In the genomic region with DNA sequence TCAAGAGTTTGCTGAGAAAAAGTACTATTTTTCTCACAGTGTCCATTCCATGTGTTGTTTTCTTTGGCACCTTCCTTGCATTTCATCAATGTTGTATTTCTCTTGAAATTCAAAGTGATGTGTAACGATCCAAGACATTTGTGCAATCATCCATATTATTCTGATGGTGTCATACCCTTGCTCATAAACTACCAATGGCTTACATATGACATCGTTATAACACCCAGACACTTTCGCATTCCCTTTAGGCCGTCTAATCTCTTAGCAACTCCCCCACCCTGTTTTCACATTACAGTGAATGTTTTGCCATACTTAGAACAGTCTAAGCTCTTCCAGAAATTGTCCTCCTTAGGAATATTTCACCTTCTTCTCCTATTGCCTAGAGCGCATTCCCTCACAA, we compare ENCODE assay signal across 18 cellular contexts.
A peak's percentile ranks its signal among the peaks of the same experiment; 100 is the strongest.
DNase-seq lines count a peak whose midpoint lies in the region; ATAC-seq and TF ChIP-seq lines count a peak whose summit lies in the region.
"Had no signal": no experiment of that assay in that cellular context is flagged by ENCODE, and none has a peak within 500 bp of the region (broad histone marks: within the 10 kb centered on the region; RNA-seq: fewer than 3 reads in every experiment).

No MANE protein-coding gene starts in this region.

- CTCF ChIA-PET in SK-N-SH (lab: Yijun Ruan, JAX): interaction anchor here (0.7 to 1.0 kb wide), 2 partner anchors 21 to 134 kb away, joined by 3 read pairs; no protein-coding TSS in a partner anchor

- no peaks in the 10 kb centered on the region for H3K4me1 ChIP-seq in SK-N-SH (ENCODE audit: control insufficient read depth in 1 of 2, insufficient read depth in 2 of 2, low read depth in 1 of 2, low read length in 1 of 2)
- H3K4me1 ChIP-seq: left lung had no signal

- no peaks in the 10 kb centered on the region for H3K27me3 ChIP-seq in SK-N-SH (ENCODE audit: insufficient read depth)
- H3K27me3 ChIP-seq: left lung, ovary had no signal

- no peak overlapping the region for H3K4me2 ChIP-seq in SK-N-SH
- H3K4me2 ChIP-seq: PC-9 had no signal

- ATAC-seq in GM19452 (IDR thresholded peaks at IDR 0.05; ENCODE audit: unreplicated experiment): no peak
- ATAC-seq: activated CD4-positive, alpha-beta T cell treated with anti-CD3 and anti-CD28 coated beads for 36 hours; effector memory CD8-positive, alpha-beta T cell; left lung had no signal

- no peaks in the 10 kb centered on the region for H3K79me2 ChIP-seq in SK-N-SH (ENCODE audit: insufficient read depth)

- no peaks in the 10 kb centered on the region for H3K36me3 ChIP-seq in SK-N-SH (replicated peaks in 1 of 2; ENCODE audit: control insufficient read depth in 1 of 2, insufficient read depth in 2 of 2, low read length in 1 of 2)
- H3K36me3 ChIP-seq: left lung, ovary had no signal

- no peak overlapping the region for H3K27ac ChIP-seq in SK-N-SH (ENCODE audit: low read depth in 2 of 2, low read length in 1 of 2)
- H3K27ac ChIP-seq: left lung, ovary, PC-9 had no signal

- no peaks in the 10 kb centered on the region for H3F3A ChIP-seq in SK-N-SH (replicated peaks; ENCODE audit: insufficient read depth)

- no peak for TF ChIP-seq RAD21 in SK-N-SH (IDR thresholded peaks at IDR 0.05; ENCODE audit: low read length)

- no peaks in the 10 kb centered on the region for H3K9me2 ChIP-seq in SK-N-SH

- H2AFZ ChIP-seq in SK-N-SH (ENCODE audit: low read depth): no peak overlapping the region
- H2AFZ ChIP-seq: PC-9 had no signal

- POLR2A ChIA-PET in SK-N-SH (lab: Yijun Ruan, JAX): no interaction called here

- DNase-seq in AG09309 (ENCODE audit: low read depth) (peak; percentile 5), NCI-H226 (peak; percentile 92), epithelial cell of esophagus (ENCODE audit: low read depth) (peak; percentile 80), left kidney (ENCODE audit: low read depth, low spot score) (peak; percentile 27), SK-N-SH (no peak), NCI-H345 (lab: John Stamatoyannopoulos, UW) (no peak)
- no peak for DNase-seq in stimulated activated CD4-positive, alpha-beta T cell treated with anti-CD3 and anti-CD28 coated beads, Interleukin-1b, Interleukin-23, amount 100 ng/mL, for 48 hours
- DNase-seq: activated CD4-positive, alpha-beta T cell treated with anti-CD3 and anti-CD28 coated beads for 36 hours; cerebellar nuclear complex; effector memory CD8-positive, alpha-beta T cell; Karpas-422; left lung; NCI-H1105 treated with DMSO at 0.1 percent for 48 hours; NCI-H774; ovary; PC-9; stimulated activated CD4-positive, alpha-beta T cell treated with anti-CD3 and anti-CD28 coated beads, Interleukin-2, amount 100 ng/mL, for 48 hours had no signal

- H3K4me3 ChIP-seq in AG09309 (ENCODE audit: control insufficient read depth, low read depth, low read length) (no peak overlapping the region), epithelial cell of esophagus (ENCODE audit: low read length) (no peak overlapping the region), SK-N-SH (ENCODE audit: low read depth in 2 of 2, low read length in 1 of 2) (no peak overlapping the region)
- H3K4me3 ChIP-seq: left lung, ovary, PC-9 had no signal

- TF ChIP-seq CTCF in AG09309 (IDR thresholded peaks at IDR 0.05; ENCODE audit: control insufficient read depth, insufficient read depth, low read depth, low read length, missing control alignments): no peak
- TF ChIP-seq CTCF in epithelial cell of esophagus (IDR thresholded peaks at IDR 0.05; ENCODE audit: insufficient read depth, low read depth, low read length, missing control alignments): no peak
- no peak for TF ChIP-seq CTCF in SK-N-SH (IDR thresholded peaks at IDR 0.05)

- 9% methylated on average over 5 of the region's 5 CpGs for WGBS in SK-N-SH (ENCODE audit: low lambda C conversion rate)

- no peak for TF ChIP-seq EP300 in SK-N-SH (IDR thresholded peaks at IDR 0.05; ENCODE audit: borderline replicate concordance in 1 of 2, low read depth in 1 of 2, low read length in 1 of 2)

- no peaks in the 10 kb centered on the region; the same call in 1 of the 2 replicates for H3K9me3 ChIP-seq in SK-N-SH
- H3K9me3 ChIP-seq: ovary had no signal

- H3K9ac ChIP-seq in SK-N-SH: no peak overlapping the region

- H4K20me1 ChIP-seq in SK-N-SH (ENCODE audit: insufficient read depth): no peaks in the 10 kb centered on the region

TF ChIP-seq in SK-N-SH, 30 proteins besides CTCF, POLR2A, EP300 and RAD21:
- no peak for TF ChIP-seq TEAD4 (IDR thresholded peaks at IDR 0.05; ENCODE audit: borderline replicate concordance, insufficient read depth)
- TF ChIP-seq EZH2phosphoT487 (IDR thresholded peaks at IDR 0.05; ENCODE audit: borderline replicate concordance, low read depth): no peak
- TF ChIP-seq SMC3 (IDR thresholded peaks at IDR 0.05; ENCODE audit: low read depth, low read length): no peak
- TF ChIP-seq, protein P1, sequence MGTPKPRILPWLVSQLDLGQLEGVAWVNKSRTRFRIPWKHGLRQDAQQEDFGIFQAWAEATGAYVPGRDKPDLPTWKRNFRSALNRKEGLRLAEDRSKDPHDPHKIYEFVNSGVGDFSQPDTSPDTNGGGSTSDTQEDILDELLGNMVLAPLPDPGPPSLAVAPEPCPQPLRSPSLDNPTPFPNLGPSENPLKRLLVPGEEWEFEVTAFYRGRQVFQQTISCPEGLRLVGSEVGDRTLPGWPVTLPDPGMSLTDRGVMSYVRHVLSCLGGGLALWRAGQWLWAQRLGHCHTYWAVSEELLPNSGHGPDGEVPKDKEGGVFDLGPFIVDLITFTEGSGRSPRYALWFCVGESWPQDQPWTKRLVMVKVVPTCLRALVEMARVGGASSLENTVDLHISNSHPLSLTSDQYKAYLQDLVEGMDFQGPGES (IDR thresholded peaks at IDR 0.05; ENCODE audit: low read depth, low read length): no peak
- no peak for TF ChIP-seq MEF2A (IDR thresholded peaks at IDR 0.05; ENCODE audit: borderline replicate concordance, low read depth)
- no peak for TF ChIP-seq FOXJ3 (CRISPR knock-in tag; IDR thresholded peaks at IDR 0.05)
- TF ChIP-seq NRF1 (IDR thresholded peaks at IDR 0.05; ENCODE audit: low read depth, low read length): no peak
- no peak for TF ChIP-seq TCF12 (IDR thresholded peaks at IDR 0.05)
- TF ChIP-seq TAF1 (IDR thresholded peaks at IDR 0.05; ENCODE audit: borderline replicate concordance, low read depth, low read length): no peak
- no peak for TF ChIP-seq POLR2AphosphoS5 (IDR thresholded peaks at IDR 0.05; ENCODE audit: low read depth, low read length)
- TF ChIP-seq, protein P2, sequence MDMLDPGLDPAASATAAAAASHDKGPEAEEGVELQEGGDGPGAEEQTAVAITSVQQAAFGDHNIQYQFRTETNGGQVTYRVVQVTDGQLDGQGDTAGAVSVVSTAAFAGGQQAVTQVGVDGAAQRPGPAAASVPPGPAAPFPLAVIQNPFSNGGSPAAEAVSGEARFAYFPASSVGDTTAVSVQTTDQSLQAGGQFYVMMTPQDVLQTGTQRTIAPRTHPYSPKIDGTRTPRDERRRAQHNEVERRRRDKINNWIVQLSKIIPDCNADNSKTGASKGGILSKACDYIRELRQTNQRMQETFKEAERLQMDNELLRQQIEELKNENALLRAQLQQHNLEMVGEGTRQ (IDR thresholded peaks at IDR 0.05; ENCODE audit: borderline replicate concordance, low read depth, low read length): no peak
- no peak for TF ChIP-seq CHD2 (IDR thresholded peaks at IDR 0.05; ENCODE audit: low read length, partially characterized antibody)
- no peak for TF ChIP-seq YY1 (IDR thresholded peaks at IDR 0.05; ENCODE audit: low read depth)
TF ChIP-seq in SK-N-SH: peak in this region for 0.

Comparison
In these comparisons a context has a peak if more than half of its experiments do, and no peak if none do; other contexts are left out.
1. DNase-seq: peak in AG09309 (single experiment), NCI-H226 (single experiment), epithelial cell of esophagus (single experiment) and left kidney (single experiment); none in stimulated activated CD4-positive, alpha-beta T cell treated with anti-CD3 and anti-CD28 coated beads, Interleukin-1b, Interleukin-23, amount 100 ng/mL, for 48 hours (single experiment), SK-N-SH (single experiment) and NCI-H345 (single experiment).